Comparison of ENCODE assay signal across 9 cellular contexts in the genomic region with DNA sequence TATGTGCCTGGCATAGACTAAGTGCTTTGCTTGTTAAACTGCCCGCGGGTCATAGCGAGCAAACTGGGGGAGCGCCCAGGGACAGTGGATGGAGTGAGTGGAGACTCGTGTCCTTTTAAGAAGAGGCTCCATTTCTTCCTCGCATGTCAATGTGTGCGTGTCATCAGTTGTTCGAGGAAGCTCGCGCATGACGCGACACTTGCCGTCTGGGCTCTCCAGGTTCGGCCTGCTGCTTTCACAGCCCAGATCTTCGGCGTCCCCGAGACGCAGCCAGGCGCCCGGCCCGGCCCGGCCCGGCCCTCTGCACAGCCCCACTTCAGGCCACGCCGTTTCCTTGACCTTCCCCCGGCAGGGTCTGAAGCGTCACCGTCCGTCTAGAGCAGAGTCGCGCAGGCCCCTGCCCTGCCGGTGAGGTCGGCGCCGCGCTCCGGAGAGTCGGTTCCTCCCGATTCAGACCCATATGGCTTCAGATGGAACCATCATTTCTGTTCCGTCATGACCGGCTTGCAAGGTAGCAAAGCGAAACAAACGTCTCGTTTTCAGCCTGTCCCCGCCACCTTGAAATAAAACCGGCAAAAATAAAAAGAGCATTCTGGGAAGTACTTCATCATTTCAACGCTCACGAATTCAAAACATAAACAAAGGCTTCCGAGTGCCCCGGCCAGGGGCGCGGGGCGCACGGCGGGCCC. TPM values are rescaled to one million over a fixed set of nuclear protein-coding genes. Genes with fewer than 3 reads are reported as not detected.
DNase-seq lines count a peak whose midpoint lies in the region; ATAC-seq, FAIRE-seq and TF ChIP-seq lines count a peak whose summit lies in the region.
"Had no signal": no experiment of that assay in that cellular context is flagged by ENCODE, and none has a peak within 500 bp of the region (broad histone marks: within the 10 kb centered on the region; RNA-seq: fewer than 3 reads in every experiment).

No MANE protein-coding gene starts in this region.

- H3K4me1 ChIP-seq in PC-3 (ENCODE audit: insufficient read depth, low read length) (peaks cover 3% of the 10 kb centered on the region; the same call in 1 of the 2 replicates), small intestine (ENCODE audit: control insufficient read depth in 2 of 2, insufficient read depth in 1 of 2, low read depth in 1 of 2, low read length in 1 of 2) (no peaks in the 10 kb centered on the region)

- CTCF ChIA-PET in PC-3 (lab: Charles Lee), result no interaction called here

- BruUV-seq in PC-3 (replicated peaks; lab: Mats Ljungman, UMichigan), result no TSS peak

- no peaks in the 10 kb centered on the region for H4K20me1 ChIP-seq in PC-3 (ENCODE audit: low read length)

- POLR2A ChIA-PET in PC-3 (lab: Charles Lee; ENCODE audit: unreplicated experiment), result no interaction called here

- H2AFZ ChIP-seq in PC-3 (ENCODE audit: low read length), result peak overlapping the region; percentile 75

- intact Hi-C loops in PC-3 (cut with micrococcal nuclease), result no loop called here

- peak overlapping the region; percentile 91 for H3K4me2 ChIP-seq in PC-3 (ENCODE audit: low read length)

- peak overlapping the region; percentile 82 for H3K4me3 Mint-ChIP-seq in chondrocyte (ENCODE audit: unreplicated experiment)

- no peak overlapping the region for H3K27ac ChIP-seq in PC-3 (ENCODE audit: low read length)
- H3K27ac ChIP-seq in small intestine (ENCODE audit: low read depth in 1 of 2, low read length in 1 of 2), result no peak overlapping the region

- DNase-seq in AG08396 (ENCODE audit: low spot score) (peak; percentile 58), PC-3 (no peak), chondrocyte (ENCODE audit: low spot score) (no peak), kidney tubule cell (ENCODE audit: low spot score) (peak; percentile 17), small intestine (peak; percentile 15)
- DNase-seq in activated effector memory CD4-positive, alpha-beta T cell treated with anti-CD3 and anti-CD28 coated beads, Interleukin-2, amount 50 U/mL, for 16 hours, result no peak

- H3K9me3 ChIP-seq in PC-3 (ENCODE audit: low read length) (no peaks in the 10 kb centered on the region), small intestine (ENCODE audit: control insufficient read depth, low read depth) (no peaks in the 10 kb centered on the region)

- peaks cover 45% of the 10 kb centered on the region for H3K4me1 Mint-ChIP-seq in chondrocyte (ENCODE audit: low read depth)

- no peak for FAIRE-seq in small intestine (lab: Jason Lieb, UNC)

- H3K4me3 ChIP-seq in PC-3 (ENCODE audit: low read length) (peak overlapping the region; percentile 71), small intestine (ENCODE audit: low read depth in 1 of 2, low read length in 2 of 2) (peak overlapping the region; percentile 37 to 73)

- no peaks in the 10 kb centered on the region for H3K79me2 ChIP-seq in PC-3 (ENCODE audit: low read length)

- H3K36me3 ChIP-seq in PC-3 (ENCODE audit: low read depth, low read length), result no peaks in the 10 kb centered on the region
- no peaks in the 10 kb centered on the region for H3K36me3 ChIP-seq in small intestine (ENCODE audit: control insufficient read depth in 2 of 2, insufficient read depth in 2 of 2, low read length in 2 of 2)

- H3K9me2 ChIP-seq in PC-3 (replicated peaks; ENCODE audit: low read length), result no peaks in the 10 kb centered on the region

- H3F3A ChIP-seq in PC-3 (ENCODE audit: low read length, unreplicated experiment), result no peaks in the 10 kb centered on the region

- H3K27me3 ChIP-seq in PC-3 (ENCODE audit: low read length), result peaks cover 90% of the 10 kb centered on the region
- peaks cover 0 to 25% of the 10 kb centered on the region in 2 donors for H3K27me3 ChIP-seq in small intestine (ENCODE audit: control insufficient read depth in 2 of 2, insufficient read depth in 2 of 2, low read length in 2 of 2)

- peaks cover 4% of the 10 kb centered on the region for H3K9me3 Mint-ChIP-seq in chondrocyte (ENCODE audit: low read depth)

- H3K27ac Mint-ChIP-seq in chondrocyte (ENCODE audit: unreplicated experiment), result peak overlapping the region; percentile 95

- peaks cover 15% of the 10 kb centered on the region for H3K27me3 Mint-ChIP-seq in chondrocyte (ENCODE audit: low read depth)

- 1 to 2% (median 2%) methylated on average over 55 of the region's 55 CpGs for WGBS in small intestine, 3 donors

- no peak overlapping the region for H3K9ac ChIP-seq in PC-3 (ENCODE audit: low read length)

- H3K36me3 Mint-ChIP-seq in chondrocyte (ENCODE audit: low read depth), result peaks cover 3% of the 10 kb centered on the region

- ATAC-seq in GM18868 (IDR thresholded peaks at IDR 0.05; ENCODE audit: unreplicated experiment) (peak; percentile 36), PC-3 (peak; percentile 37), HG02763 (IDR thresholded peaks at IDR 0.05; ENCODE audit: unreplicated experiment) (no peak)
- ATAC-seq: HCT116 had no signal

- TF ChIP-seq CTCF in PC-3 (conservative IDR thresholded peaks at IDR 0.05; ENCODE audit: low read depth, low read length), result no peak
- TF ChIP-seq CTCF in chondrocyte (IDR thresholded peaks at IDR 0.05), result peak; percentile 13

RNA-seq across cellular contexts. Expression of a gene that starts 0.6 kb away (rescaled TPM):
- total RNA-seq in PC-3 (2014; rRNA removed) (14.7 and 25.9 TPM in 2 replicates), chondrocyte (96.8 to 138 TPM (median 137 TPM) in 3 replicates)
- 10 to 100 TPM; 21.6 to 26.4 (median 22.9) TPM for polyA plus RNA-seq in small intestine

Comparison
In these comparisons a context has a peak if more than half of its experiments do, and no peak if none do; other contexts are left out.
1. DNase-seq: peak in AG08396 (single experiment), kidney tubule cell (single experiment) and small intestine (single experiment); none in PC-3 (single experiment), chondrocyte (single experiment) and activated effector memory CD4-positive, alpha-beta T cell treated with anti-CD3 and anti-CD28 coated beads, Interleukin-2, amount 50 U/mL, for 16 hours (single experiment).